Comparison of ENCODE assay signal across 14 cellular contexts in genomic region chr18:10476430-10476829, GRCh38. TPM values are rescaled to one million over a fixed set of nuclear protein-coding genes. Genes with fewer than 3 reads are reported as not detected.
DNase-seq lines count a peak whose midpoint lies in the region; ATAC-seq and TF ChIP-seq lines count a peak whose summit lies in the region.
"Had no signal": no experiment of that assay in that cellular context is flagged by ENCODE, and none has a peak within 500 bp of the region (broad histone marks: within the 10 kb centered on the region; RNA-seq: fewer than 3 reads in every experiment).

No MANE protein-coding gene starts in this region.

- no peak for TF ChIP-seq CTCF in astrocyte of the cerebellum (IDR thresholded peaks at IDR 0.05; ENCODE audit: low read depth, low read length, missing control alignments)
- TF ChIP-seq CTCF in mucosa of descending colon (IDR thresholded peaks at IDR 0.05): no peak

- WGBS in GM23248 (ENCODE audit: low coverage in 1 of 2, low lambda C conversion rate in 2 of 2, missing lambda C conversion rate in 2 of 2), 2 experiments: 3% methylated on average over 8 of the region's 8 CpGs

- H3K27me3 ChIP-seq in GM23248 (replicated peaks; ENCODE audit: insufficient read depth): peaks cover 21% of the 10 kb centered on the region
- H3K27me3 ChIP-seq: Peyer's patch, thyroid gland had no signal

- H3K9ac ChIP-seq in GM23248: no peak overlapping the region

- no peaks in the 10 kb centered on the region for H3K4me1 ChIP-seq in GM23248 (ENCODE audit: insufficient read depth)
- no peaks in the 10 kb centered on the region for H3K4me1 ChIP-seq in mucosa of descending colon (ENCODE audit: low read depth)
- H3K4me1 ChIP-seq: thyroid gland had no signal

- H3F3A ChIP-seq in GM23248 (ENCODE audit: insufficient read depth): no peaks in the 10 kb centered on the region

- ATAC-seq in mucosa of descending colon (no peak), GM21737 (IDR thresholded peaks at IDR 0.05; ENCODE audit: unreplicated experiment) (no peak)
- ATAC-seq: activated CD8-positive, alpha-beta memory T cell treated with anti-CD3 and anti-CD28 coated beads, Interleukin-2, amount 10 ng/mL, durations not matched to agents 7 days and 5 days; activated naive CD8-positive, alpha-beta T cell treated with anti-CD3 and anti-CD28 coated beads, Interleukin-2, amount 50 U/mL, for 24 hours had no signal

- no peaks in the 10 kb centered on the region for H4K20me1 ChIP-seq in GM23248 (ENCODE audit: insufficient read depth)

- H3K4me3 ChIP-seq in GM23248 (no peak overlapping the region), astrocyte of the cerebellum (ENCODE audit: low read depth, low read length) (no peak overlapping the region), mucosa of descending colon (no peak overlapping the region)
- H3K4me3 ChIP-seq: Peyer's patch, thyroid gland had no signal

- H3K9me3 ChIP-seq in GM23248 (ENCODE audit: low read depth) (no peaks in the 10 kb centered on the region), mucosa of descending colon (no peaks in the 10 kb centered on the region)
- H3K9me3 ChIP-seq: Peyer's patch, thyroid gland had no signal

- H3K79me2 ChIP-seq in GM23248 (ENCODE audit: insufficient read depth): no peaks in the 10 kb centered on the region

- no peak overlapping the region for H2AFZ ChIP-seq in GM23248

- in situ Hi-C loops in GM23248 (cut with MboI) (no loop called here), astrocyte of the cerebellum (cut with HindIII; ENCODE audit: low sequenced_read_pairs) (no loop called here)

- peak overlapping the region; percentile 52 for H3K4me2 ChIP-seq in GM23248 (ENCODE audit: unreplicated experiment)

- H3K27ac ChIP-seq in GM23248: no peak overlapping the region
- H3K27ac ChIP-seq: Peyer's patch, thyroid gland had no signal

- peak; percentile 38 for DNase-seq in A172 (ENCODE audit: low spot score)
- peak; percentile 34 for DNase-seq in GM23248
- peak; percentile 93 for DNase-seq in astrocyte of the cerebellum (ENCODE audit: low read depth)
- DNase-seq in left kidney (ENCODE audit: low read depth, low spot score): peak; percentile 69
- DNase-seq in OCI-M2 (lab: John Stamatoyannopoulos, UW; ENCODE audit: unreplicated experiment): no peak
- DNase-seq in mucosa of descending colon: no peak
- DNase-seq in NCI-H2196 treated with DMSO at 0.1 percent for 48 hours (lab: John Stamatoyannopoulos, UW; ENCODE audit: unreplicated experiment): no peak
- DNase-seq: activated CD8-positive, alpha-beta memory T cell treated with anti-CD3 and anti-CD28 coated beads, Interleukin-2, amount 10 ng/mL, durations not matched to agents 7 days and 5 days; activated naive CD8-positive, alpha-beta T cell treated with anti-CD3 and anti-CD28 coated beads, Interleukin-2, amount 50 U/mL, for 24 hours; effector memory CD4-positive, alpha-beta T cell; NCI-H187 treated with DMSO at 0.1 percent for 48 hours; Peyer's patch; thyroid gland had no signal

- H3K36me3 ChIP-seq in GM23248 (ENCODE audit: low read depth) (no peaks in the 10 kb centered on the region), mucosa of descending colon (ENCODE audit: low read depth) (no peaks in the 10 kb centered on the region)
- H3K36me3 ChIP-seq: Peyer's patch, thyroid gland had no signal

- intact Hi-C loops in mucosa of descending colon (cut with DNase I, micrococcal nuclease): no loop called here

- H3K9me2 ChIP-seq in GM23248 (ENCODE audit: insufficient read depth): no peaks in the 10 kb centered on the region

RNA-seq across cellular contexts. Expression of gene APCDD1, which starts 22.0 kb away (rescaled TPM):
- total RNA-seq in A172 (2014; rRNA removed; shearing (Covaris generic)): not detected in 2 replicates
- not detected in 2 replicates for total RNA-seq in GM23248 (2014; rRNA removed; shearing (Covaris generic))
- 0.30 TPM in 1 of 2 replicates, not detected in the other for polyA plus RNA-seq in GM23248 (2016; fragmentation: Nextera tagmentation; extraction: Ambion mirVana)
- 10 to 100 TPM in 2 of 3 donors, 1 to 10 TPM in 1; 3.8 to 29.7 (median 15.2) TPM for total RNA-seq in mucosa of descending colon
- total RNA-seq: activated CD8-positive, alpha-beta memory T cell treated with anti-CD3 and anti-CD28 coated beads, Interleukin-2, amount 10 ng/mL, durations not matched to agents 7 days and 5 days had no signal

RNA-seq across cellular contexts. Expression of gene NAPG, which starts 49.4 kb away (rescaled TPM):
- 48.6 and 65.8 TPM in 2 replicates for total RNA-seq in A172 (2014; rRNA removed; shearing (Covaris generic))
- total RNA-seq in GM23248 (2014; rRNA removed; shearing (Covaris generic)): 31.1 and 33.6 TPM in 2 replicates
- 24.5 and 27.4 TPM in 2 replicates for polyA plus RNA-seq in GM23248 (2016; fragmentation: Nextera tagmentation; extraction: Ambion mirVana)
- total RNA-seq in mucosa of descending colon: 10 to 100 TPM; 36.3 to 43.1 (median 38.1) TPM

Comparison
In these comparisons a context has a peak if more than half of its experiments do, and no peak if none do; other contexts are left out.
1. DNase-seq: peak in A172 (single experiment), GM23248 (single experiment), astrocyte of the cerebellum (single experiment) and left kidney (single experiment); none in OCI-M2 (single experiment), mucosa of descending colon (0 of 3) and NCI-H2196 treated with DMSO at 0.1 percent for 48 hours (single experiment).